ENCODE assay signal across 28 cellular contexts in the genomic region with DNA sequence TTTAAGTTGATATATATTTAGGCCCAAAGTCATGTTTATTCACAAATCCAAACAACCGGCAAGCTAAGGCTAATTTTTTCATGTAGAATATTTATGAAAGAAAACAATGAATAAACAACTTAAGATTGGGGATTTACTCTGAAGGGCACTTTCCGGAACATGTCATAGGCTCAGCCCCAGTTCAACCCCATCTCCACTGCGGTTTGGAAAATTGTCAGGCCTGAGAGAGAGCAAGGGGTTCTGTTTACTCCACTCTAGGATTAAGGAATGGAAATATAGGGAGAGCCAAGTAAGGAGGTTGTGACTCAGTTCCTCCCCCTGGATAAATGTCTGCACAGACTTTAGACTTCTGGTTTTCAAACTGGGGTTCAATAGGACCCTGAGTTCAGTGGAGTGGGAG. TPM values are rescaled to one million over a fixed set of nuclear protein-coding genes. Genes with fewer than 3 reads are reported as not detected.
DNase-seq lines count a peak whose midpoint lies in the region; ATAC-seq and TF ChIP-seq lines count a peak whose summit lies in the region.
"Had no signal": no experiment of that assay in that cellular context is flagged by ENCODE, and none has a peak within 500 bp of the region (broad histone marks: within the 10 kb centered on the region; RNA-seq: fewer than 3 reads in every experiment).

No MANE protein-coding gene starts in this region.

- TF ChIP-seq EP300 in transverse colon (IDR thresholded peaks at IDR 0.05; ENCODE audit: low read depth): no peak

- TF ChIP-seq RAD21 in IMR-90 (IDR thresholded peaks at IDR 0.05; ENCODE audit: low read length): no peak

- H3K9me1 ChIP-seq in IMR-90 (ENCODE audit: insufficient read depth, low read length): peaks cover 8% of the 10 kb centered on the region; the same call in 1 of the 2 replicates

- peak overlapping the region; percentile 69; the same call in 1 of the 2 replicates for H2BK20ac ChIP-seq in IMR-90 (ENCODE audit: low read depth, low read length)

- peak overlapping the region in 1 of 2 experiments; percentile 66; a peak in 2 of 4 replicates for H4K8ac ChIP-seq in IMR-90 (ENCODE audit: low read depth in 2 of 2, low read length in 2 of 2)
- H4K8ac ChIP-seq in mesenchymal stem cell (ENCODE audit: low read length): no peak overlapping the region

- no peak overlapping the region for H4K91ac ChIP-seq in IMR-90 (ENCODE audit: insufficient read depth, low read depth, low read length)
- H4K91ac ChIP-seq in mesenchymal stem cell (ENCODE audit: low read length): no peak overlapping the region

- H2AK5ac ChIP-seq in IMR-90 (ENCODE audit: low read depth, low read length) (no peak overlapping the region), mesenchymal stem cell (ENCODE audit: low read length, severe bottlenecking) (no peak overlapping the region)

- no peak overlapping the region for H4K5ac ChIP-seq in IMR-90 (ENCODE audit: low read depth, low read length)

- dilution Hi-C loops in IMR-90 (cut with HindIII; ENCODE audit: low sequenced_read_pairs, unreplicated experiment): no loop called here

- peaks cover 36 to 54% of the 10 kb centered on the region in 2 experiments for H3K79me1 ChIP-seq in IMR-90 (ENCODE audit: low read depth in 1 of 2, low read length in 2 of 2)
- peaks cover 13% of the 10 kb centered on the region for H3K79me1 ChIP-seq in mesenchymal stem cell (replicated peaks; ENCODE audit: low read length, poor library complexity, severe bottlenecking)

- no peak overlapping the region for H2BK15ac ChIP-seq in IMR-90 (ENCODE audit: low read depth, low read length)
- no peak overlapping the region for H2BK15ac ChIP-seq in mesenchymal stem cell (ENCODE audit: low read depth, poor library complexity, severe bottlenecking)

- peak overlapping the region; percentile 71; the same call in 1 of the 2 replicates for H3K18ac ChIP-seq in IMR-90 (ENCODE audit: low read depth, low read length)
- H3K18ac ChIP-seq in mesenchymal stem cell (ENCODE audit: low read depth in 1 of 2, low read length in 2 of 2): no peak overlapping the region

- peak overlapping the region; percentile 28; the same call in 1 of the 2 replicates for H3K27ac ChIP-seq in IMR-90 (ENCODE audit: insufficient read depth, low read length)
- H3K27ac ChIP-seq in esophagus (ENCODE audit: low read depth in 2 of 2, low read length in 1 of 2): peak overlapping the region; percentile 13 to 29
- H3K27ac ChIP-seq in mesenchymal stem cell (ENCODE audit: low read length, poor library complexity, severe bottlenecking): no peak overlapping the region
- H3K27ac ChIP-seq in transverse colon: peak overlapping the region in 3 of 4 donors; percentile 32 to 37 (median 33)
- H3K27ac ChIP-seq: cardiac muscle cell, pancreas, right atrium auricular region, SJSA1 had no signal

- CTCF ChIA-PET in IMR-90 (lab: Yijun Ruan, JAX): no interaction called here

- intact Hi-C loops in IMR-90 (cut with micrococcal nuclease): no loop called here
- intact Hi-C loops in transverse colon (cut with DNase I; ENCODE audit: low total_unique reads): no loop called here

- TF ChIP-seq CTCF in IMR-90 (conservative IDR thresholded peaks at IDR 0.05; ENCODE audit: low read depth, low read length) (no peak), transverse colon (IDR thresholded peaks at IDR 0.05) (no peak)

- no peak overlapping the region for H3K4me3 Mint-ChIP-seq in stimulated activated effector memory CD8-positive, alpha-beta T cell treated with anti-CD3 and anti-CD28 coated beads, Interleukin-12 subunit alpha, Interleukin-12 subunit beta, amount 100 ng/mL, for 72 hours
- H3K4me3 Mint-ChIP-seq: activated CD8-positive, alpha-beta T cell treated with anti-CD3 and anti-CD28 coated beads for 36 hours; activated T-cell treated with anti-CD3 and anti-CD28 coated beads, Interleukin-2, amount 50 U/mL, for 24 hours; CD8-positive, alpha-beta T cell; dendritic cell treated with granulocyte-macrophage colony-stimulating factor and Interleukin-4, amounts not matched to agents 40 ng/mL and 50 ng/mL, for 4 days; nephron had no signal

- no peak overlapping the region for H3K4me3 ChIP-seq in IMR-90 (ENCODE audit: insufficient read depth, low read depth, low read length)
- H3K4me3 ChIP-seq in esophagus (ENCODE audit: low read depth in 1 of 2, low read length in 2 of 2): no peak overlapping the region
- no peak overlapping the region for H3K4me3 ChIP-seq in mesenchymal stem cell (ENCODE audit: insufficient read depth in 1 of 2, low read depth in 1 of 2, low read length in 2 of 2)
- no peak overlapping the region for H3K4me3 ChIP-seq in transverse colon
- H3K4me3 ChIP-seq: cardiac muscle cell, pancreas, right atrium auricular region, SJSA1, thyroid gland had no signal

- H3K14ac ChIP-seq in IMR-90 (replicated peaks; ENCODE audit: low read depth, low read length) (no peak overlapping the region), mesenchymal stem cell (ENCODE audit: low read length in 2 of 2) (no peak overlapping the region)

- no peaks in the 10 kb centered on the region for H3K4me1 Mint-ChIP-seq in stimulated activated effector memory CD8-positive, alpha-beta T cell treated with anti-CD3 and anti-CD28 coated beads, Interleukin-12 subunit alpha, Interleukin-12 subunit beta, amount 100 ng/mL, for 72 hours

- peak overlapping the region; percentile 39; the same call in 1 of the 2 replicates for H2BK120ac ChIP-seq in IMR-90 (ENCODE audit: low read depth, low read length)
- H2BK120ac ChIP-seq in mesenchymal stem cell (ENCODE audit: low read depth, low read length): no peak overlapping the region

- no CpG with 5 or more reads among the region's 3 CpGs for WGBS in IMR-90 (ENCODE audit: extremely low coverage in 2 of 2, insufficient read length in 1 of 2), 2 experiments
- 72 to 85% methylated on average over 3 of the region's 3 CpGs for WGBS in esophagus, 2 donors
- 50% methylated on average over 1 of the region's 3 CpGs for whole genome bisulfite sequencing in mesenchymal stem cell
- 85 to 88% methylated on average over 3 of the region's 3 CpGs for WGBS in transverse colon (ENCODE audit: low coverage in 1 of 2), 2 donors

- H3K23ac ChIP-seq in IMR-90 (ENCODE audit: low read depth, low read length) (0 out of 2 replicates have a peak overlapping the region, but pooled peaks have one; percentile 8), mesenchymal stem cell (ENCODE audit: low read length in 2 of 2) (no peak overlapping the region)

- H3K9ac ChIP-seq in IMR-90 (ENCODE audit: low read depth, low read length) (no peak overlapping the region), mesenchymal stem cell (ENCODE audit: low read length) (no peak overlapping the region)

- DNase-seq in IMR-90 (peak; percentile 89), mesenchymal stem cell (peak; percentile 97), transverse colon (peak; percentile 26), OCI-M1 (lab: John Stamatoyannopoulos, UW) (no peak), NCI-H2196 treated with DMSO at 0.1 percent for 48 hours (lab: John Stamatoyannopoulos, UW; ENCODE audit: unreplicated experiment) (no peak)
- DNase-seq in stimulated activated effector memory CD8-positive, alpha-beta T cell treated with anti-CD3 and anti-CD28 coated beads, Interleukin-12 subunit alpha, Interleukin-12 subunit beta, amount 100 ng/mL, for 72 hours (ENCODE audit: low spot score in 2 of 2): no peak
- DNase-seq: activated CD8-positive, alpha-beta T cell treated with anti-CD3 and anti-CD28 coated beads for 36 hours; activated naive CD4-positive, alpha-beta T cell; activated T-cell treated with anti-CD3 and anti-CD28 coated beads, Interleukin-2, amount 50 U/mL, for 24 hours; CD8-positive, alpha-beta T cell; hypothalamus; left ventricle myocardium superior; midbrain; NCI-H1694 treated with DMSO at 0.1 percent for 48 hours; NCI-H526; pancreas; stimulated activated CD4-positive, alpha-beta T cell treated with anti-CD3 and anti-CD28 coated beads, Interleukin-12 subunit alpha, Interleukin-12 subunit beta, amount 100 ng/mL, for 4 hours; stimulated activated CD4-positive, alpha-beta T cell treated with anti-CD3 and anti-CD28 coated beads, Interleukin-4, amount 100 ng/mL, for 24 hours; stimulated activated naive CD4-positive, alpha-beta T cell treated with Interleukin-2 at 50 U/mL for 16 hours; T-helper 1 cell; thyroid gland had no signal

- H2AFZ ChIP-seq in IMR-90 (replicated peaks; ENCODE audit: low read length, poor library complexity): no peak overlapping the region
- H2AFZ ChIP-seq in mesenchymal stem cell (ENCODE audit: low read depth, low read length): no peak overlapping the region

- no peaks in the 10 kb centered on the region for H3K27me3 ChIP-seq in IMR-90 (ENCODE audit: control insufficient read depth, insufficient read depth, low read length)
- H3K27me3 ChIP-seq in esophagus (ENCODE audit: control insufficient read depth in 1 of 2, insufficient read depth in 2 of 2, low read length in 2 of 2): no peaks in the 10 kb centered on the region
- H3K27me3 ChIP-seq in mesenchymal stem cell (ENCODE audit: control insufficient read depth in 1 of 2, insufficient read depth in 1 of 2, low read length in 2 of 2): no peaks in the 10 kb centered on the region
- H3K27me3 ChIP-seq in transverse colon: no peaks in the 10 kb centered on the region
- H3K27me3 ChIP-seq: cardiac muscle cell, pancreas, right atrium auricular region, SJSA1, thyroid gland had no signal

- in situ Hi-C loops in IMR-90 (cut with MboI; ENCODE audit: low sequenced_read_pairs) (no loop called here), transverse colon (cut with MboI; ENCODE audit: low pct_ligation_motif_present in 1 of 4, low pct_unique_long_range_greater_than_20kb in 1 of 4, low sequenced_read_pairs in 3 of 4) (no loop called here)

- peak overlapping the region; percentile 82 for H2BK5ac ChIP-seq in IMR-90 (ENCODE audit: low read depth, low read length, poor library complexity, severe bottlenecking)
- no peak overlapping the region for H2BK5ac ChIP-seq in mesenchymal stem cell (ENCODE audit: low read depth, low read length, poor library complexity, severe bottlenecking)

- POLR2A ChIA-PET in IMR-90 (lab: Charles Lee; ENCODE audit: unreplicated experiment): interaction anchor here (0.6 kb wide), 1 partner anchor 94 kb away, joined by 4 read pairs; no protein-coding TSS in a partner anchor

- H3K4me2 ChIP-seq in IMR-90 (ENCODE audit: low read depth, low read length) (peak overlapping the region; percentile 44; the same call in 1 of the 2 replicates), mesenchymal stem cell (ENCODE audit: low read length, poor library complexity, severe bottlenecking) (no peak overlapping the region)

- H3K4me1 ChIP-seq in IMR-90 (ENCODE audit: control insufficient read depth, insufficient read depth, low read length) (peaks cover 25% of the 10 kb centered on the region), esophagus (ENCODE audit: control insufficient read depth in 2 of 2, insufficient read depth in 2 of 2, low read length in 1 of 2) (no peaks in the 10 kb centered on the region), mesenchymal stem cell (ENCODE audit: control insufficient read depth, insufficient read depth, low read depth, low read length) (no peaks in the 10 kb centered on the region), transverse colon (peaks cover 0 to 3% (median 1%) of the 10 kb centered on the region in 4 donors)
- H3K4me1 ChIP-seq: pancreas, SJSA1, thyroid gland had no signal

- no peaks in the 10 kb centered on the region; the same call in 1 of the 2 replicates for H4K20me1 ChIP-seq in IMR-90 (ENCODE audit: insufficient read depth, low read length)

- H3K56ac ChIP-seq in IMR-90 (ENCODE audit: extremely low read depth, insufficient read depth, low read length): no peak overlapping the region

- H3K36me3 Mint-ChIP-seq in stimulated activated effector memory CD8-positive, alpha-beta T cell treated with anti-CD3 and anti-CD28 coated beads, Interleukin-12 subunit alpha, Interleukin-12 subunit beta, amount 100 ng/mL, for 72 hours: no peaks in the 10 kb centered on the region
- H3K36me3 Mint-ChIP-seq: CD8-positive, alpha-beta T cell had no signal

- TF ChIP-seq POLR2A in IMR-90 (IDR thresholded peaks at IDR 0.05; ENCODE audit: low read depth, low read length): no peak
- TF ChIP-seq POLR2A in transverse colon (IDR thresholded peaks at IDR 0.05): no peak

- no peak overlapping the region for H2AK9ac ChIP-seq in IMR-90 (replicated peaks; ENCODE audit: low read depth, low read length, poor library complexity)

- peaks cover 9% of the 10 kb centered on the region; the same call in 1 of the 2 replicates for H3K36me3 ChIP-seq in IMR-90 (ENCODE audit: control insufficient read depth, insufficient read depth, low read length)
- no peaks in the 10 kb centered on the region for H3K36me3 ChIP-seq in esophagus (ENCODE audit: control insufficient read depth in 2 of 2, insufficient read depth in 2 of 2, low read length in 1 of 2)
- H3K36me3 ChIP-seq in mesenchymal stem cell (ENCODE audit: control insufficient read depth in 1 of 2, insufficient read depth in 2 of 2, low read depth in 1 of 2, low read length in 2 of 2): no peaks in the 10 kb centered on the region
- H3K36me3 ChIP-seq in transverse colon: no peaks in the 10 kb centered on the region
- H3K36me3 ChIP-seq: cardiac muscle cell, pancreas, right atrium auricular region, SJSA1, thyroid gland had no signal

- H2BK12ac ChIP-seq in mesenchymal stem cell (ENCODE audit: low read length in 2 of 2): no peak overlapping the region

- H3K9me3 ChIP-seq in IMR-90 (ENCODE audit: control insufficient read depth, insufficient read depth, low read length) (no peaks in the 10 kb centered on the region), esophagus (ENCODE audit: control insufficient read depth in 2 of 2, insufficient read depth in 1 of 2, low read depth in 1 of 2, low read length in 1 of 2) (no peaks in the 10 kb centered on the region), mesenchymal stem cell (ENCODE audit: control insufficient read depth, low read length) (no peaks in the 10 kb centered on the region), transverse colon (no peaks in the 10 kb centered on the region)
- H3K9me3 ChIP-seq: pancreas, right atrium auricular region, SJSA1, thyroid gland had no signal

- H3K4ac ChIP-seq in IMR-90 (ENCODE audit: low read depth, low read length): peak overlapping the region; percentile 41; the same call in 1 of the 2 replicates
- H3K4ac ChIP-seq in mesenchymal stem cell (ENCODE audit: low read depth in 1 of 2, low read length in 2 of 2): no peak overlapping the region

- no TSS peak for BruUV-seq in IMR-90 (replicated peaks; lab: Mats Ljungman, UMichigan)

- H3K27ac Mint-ChIP-seq in stimulated activated effector memory CD8-positive, alpha-beta T cell treated with anti-CD3 and anti-CD28 coated beads, Interleukin-12 subunit alpha, Interleukin-12 subunit beta, amount 100 ng/mL, for 72 hours: no peak overlapping the region
- H3K27ac Mint-ChIP-seq: activated CD8-positive, alpha-beta T cell treated with anti-CD3 and anti-CD28 coated beads for 36 hours; activated T-cell treated with anti-CD3 and anti-CD28 coated beads, Interleukin-2, amount 50 U/mL, for 24 hours; CD8-positive, alpha-beta T cell; dendritic cell treated with granulocyte-macrophage colony-stimulating factor and Interleukin-4, amounts not matched to agents 40 ng/mL and 50 ng/mL, for 4 days; nephron had no signal

- peak; percentile 92 for ATAC-seq in IMR-90 (ENCODE audit: low read depth)
- ATAC-seq in stimulated activated effector memory CD8-positive, alpha-beta T cell treated with anti-CD3 and anti-CD28 coated beads, Interleukin-12 subunit alpha, Interleukin-12 subunit beta, amount 100 ng/mL, for 72 hours: no peak
- ATAC-seq: activated CD4-positive, CD25-positive, alpha-beta regulatory T cell treated with anti-CD3 and anti-CD28 coated beads, Interleukin-2, amount 50 U/mL, for 24 hours; activated CD8-positive, alpha-beta T cell treated with anti-CD3 and anti-CD28 coated beads for 36 hours; CD8-positive, alpha-beta T cell; left ventricle myocardium superior; pancreas had no signal

- no peaks in the 10 kb centered on the region for H3K9me3 Mint-ChIP-seq in stimulated activated effector memory CD8-positive, alpha-beta T cell treated with anti-CD3 and anti-CD28 coated beads, Interleukin-12 subunit alpha, Interleukin-12 subunit beta, amount 100 ng/mL, for 72 hours
- H3K9me3 Mint-ChIP-seq: activated CD8-positive, alpha-beta T cell treated with anti-CD3 and anti-CD28 coated beads for 36 hours; activated T-cell treated with anti-CD3 and anti-CD28 coated beads, Interleukin-2, amount 50 U/mL, for 24 hours; CD8-positive, alpha-beta T cell; dendritic cell treated with granulocyte-macrophage colony-stimulating factor and Interleukin-4, amounts not matched to agents 40 ng/mL and 50 ng/mL, for 4 days; nephron had no signal

RNA-seq across cellular contexts. Expression of a gene that starts 18.2 kb away (rescaled TPM):
- 22.2 and 26.9 TPM in 2 replicates for total RNA-seq in IMR-90 (2012; rRNA removed)
- 27.6 and 31.3 TPM in 2 replicates for polyA plus RNA-seq in IMR-90 (2012; rRNA removed)
- polyA plus RNA-seq in IMR-90 (2012; cell fraction: cytosol; rRNA removed): 22.6 and 41.6 TPM in 2 replicates
- 23.6 and 31.1 TPM in 2 replicates for polyA plus RNA-seq in IMR-90 (2012; cell fraction: nucleus; rRNA removed; ENCODE audit: low replicate concordance)
- 1 to 10 TPM; 5.7 to 8.7 TPM for polyA plus RNA-seq in esophagus
- 141 TPM for polyA plus RNA-seq in mesenchymal stem cell (2013, experiment 1 of 2)
- polyA plus RNA-seq in mesenchymal stem cell (2013, experiment 2 of 2): 139 TPM
- total RNA-seq in transverse colon: 10 to 100 TPM in 3 of 4 donors, 1 to 10 TPM in 1; 9.6 to 41.1 (median 15.4) TPM

RNA-seq across cellular contexts. Expression of a gene that starts 22.3 kb away (rescaled TPM):
- total RNA-seq in IMR-90 (2012; rRNA removed) (0.90 and 1.1 TPM in 2 replicates), transverse colon (1 to 10 TPM in 2 of 4 donors, under 1 TPM in 1, not detected in 1; 0.95 to 1.2 (median 1.2) TPM)
- polyA plus RNA-seq in IMR-90 (2012; rRNA removed) (0.17 and 0.46 TPM in 2 replicates), esophagus (under 1 TPM; 0.16 to 0.26 TPM)
- polyA plus RNA-seq in IMR-90 (2012; cell fraction: cytosol; rRNA removed): 0.02 and 0.03 TPM in 2 replicates
- 0.17 and 0.94 TPM in 2 replicates for polyA plus RNA-seq in IMR-90 (2012; cell fraction: nucleus; rRNA removed; ENCODE audit: low replicate concordance)
- polyA plus RNA-seq in mesenchymal stem cell (2013, experiment 1 of 2): 0.43 TPM
- polyA plus RNA-seq in mesenchymal stem cell (2013, experiment 2 of 2): 0.37 TPM

Comparison
In these comparisons a context has a peak if more than half of its experiments do, and no peak if none do; other contexts are left out.
1. DNase-seq: peak in IMR-90 (single experiment), mesenchymal stem cell (single experiment) and transverse colon (single experiment); none in stimulated activated effector memory CD8-positive, alpha-beta T cell treated with anti-CD3 and anti-CD28 coated beads, Interleukin-12 subunit alpha, Interleukin-12 subunit beta, amount 100 ng/mL, for 72 hours (0 of 2), OCI-M1 (single experiment) and NCI-H2196 treated with DMSO at 0.1 percent for 48 hours (single experiment).